In genomic region chr12:45727994-45728624, GRCh38 we compare ENCODE assay signal across 8 cellular contexts. TPM values are rescaled to one million over a fixed set of nuclear protein-coding genes. Genes with fewer than 3 reads are reported as not detected.
DNase-seq lines count a peak whose midpoint lies in the region; ATAC-seq and TF ChIP-seq lines count a peak whose summit lies in the region.

No MANE protein-coding gene starts in this region.

- H3K27ac ChIP-seq in heart right ventricle (peak overlapping the region; percentile 94 to 99 (median 98)), SU-DHL-6 (ENCODE audit: low read depth, low read length) (peak overlapping the region; percentile 97), psoas muscle (peak overlapping the region; percentile 97)

- H3K79me2 ChIP-seq in SU-DHL-6 (ENCODE audit: insufficient read depth, low read length) = peaks cover 70% of the 10 kb centered on the region

- no peaks in the 10 kb centered on the region for H3K27me3 ChIP-seq in heart right ventricle
- H3K27me3 ChIP-seq in SU-DHL-6 (ENCODE audit: low read length) = no peaks in the 10 kb centered on the region
- H3K27me3 ChIP-seq in psoas muscle (ENCODE audit: insufficient read depth in 3 of 3, low read length in 2 of 3) = no peaks in the 10 kb centered on the region

- H3F3A ChIP-seq in SU-DHL-6 (ENCODE audit: insufficient read depth) = peaks cover 19% of the 10 kb centered on the region

- WGBS in heart right ventricle, 2 donors = 0 to 1% methylated on average over 16 of the region's 16 CpGs
- 0 to 1% (median 1%) methylated on average over 16 of the region's 16 CpGs for WGBS in psoas muscle, 3 donors

- H3K4me2 ChIP-seq in SU-DHL-6 (ENCODE audit: low read depth, low read length, poor library complexity, severe bottlenecking) = peak overlapping the region; percentile 91

- DNase-seq in heart right ventricle (no peak), Right ventricle myocardium superior (no peak), fibroblast of pulmonary artery (ENCODE audit: low read depth) (no peak), psoas muscle (no peak), NCI-H2107 treated with DMSO at 0.1 percent for 48 hours (lab: John Stamatoyannopoulos, UW; ENCODE audit: unreplicated experiment) (no peak)
- no peak for DNase-seq in activated effector memory CD4-positive, alpha-beta T cell treated with Interleukin-2 at 50 U/mL for 16 hours

- H2AFZ ChIP-seq in SU-DHL-6 (ENCODE audit: low read depth, low read length, severe bottlenecking) = peak overlapping the region; percentile 57

- H3K4me3 ChIP-seq in heart right ventricle = peak overlapping the region; percentile 60 to 95 (median 86)
- H3K4me3 ChIP-seq in SU-DHL-6 (ENCODE audit: insufficient read depth, low read length, poor library complexity, severe bottlenecking) = peak overlapping the region; percentile 96
- peak overlapping the region; percentile 95 for H3K4me3 ChIP-seq in fibroblast of pulmonary artery (replicated peaks; ENCODE audit: low read depth, low read length)
- H3K4me3 ChIP-seq in psoas muscle = peak overlapping the region; percentile 91

- H3K9me3 ChIP-seq in heart right ventricle = no peaks in the 10 kb centered on the region
- no peaks in the 10 kb centered on the region for H3K9me3 ChIP-seq in SU-DHL-6 (ENCODE audit: insufficient read depth, low read length)
- H3K9me3 ChIP-seq in psoas muscle = no peaks in the 10 kb centered on the region

- no peaks in the 10 kb centered on the region for H3K36me3 ChIP-seq in heart right ventricle
- peaks cover 8% of the 10 kb centered on the region for H3K36me3 ChIP-seq in SU-DHL-6 (ENCODE audit: low read length)
- H3K36me3 ChIP-seq in psoas muscle (ENCODE audit: insufficient read depth in 1 of 2, low read depth in 1 of 2) = peaks cover 0 to 5% of the 10 kb centered on the region in 2 donors

- ATAC-seq in heart right ventricle (no peak), Right ventricle myocardium superior (ENCODE audit: poor library complexity) (no peak), psoas muscle (no peak), GM19463 (IDR thresholded peaks at IDR 0.05; ENCODE audit: unreplicated experiment) (no peak)

- no peak for TF ChIP-seq CTCF in heart right ventricle (IDR thresholded peaks at IDR 0.05)
- no peak for TF ChIP-seq CTCF in SU-DHL-6 (IDR thresholded peaks at IDR 0.05; ENCODE audit: insufficient read depth, low read length, poor library complexity, severe bottlenecking)
- TF ChIP-seq CTCF in fibroblast of pulmonary artery (IDR thresholded peaks at IDR 0.05; ENCODE audit: low read length, missing control alignments) = no peak
- TF ChIP-seq CTCF in psoas muscle (IDR thresholded peaks at IDR 0.05) = no peak

- H4K20me1 ChIP-seq in SU-DHL-6 (ENCODE audit: low read depth, low read length) = peaks cover 19% of the 10 kb centered on the region

- H3K4me1 ChIP-seq in heart right ventricle (peaks cover 2 to 51% (median 45%) of the 10 kb centered on the region in 9 donors), psoas muscle (peaks cover 45% of the 10 kb centered on the region)

- H3K9me2 ChIP-seq in SU-DHL-6 (replicated peaks; ENCODE audit: insufficient read depth, low read length) = no peaks in the 10 kb centered on the region

- peak overlapping the region; percentile 98 for H3K9ac ChIP-seq in SU-DHL-6 (ENCODE audit: low read length)

- intact Hi-C loops in heart right ventricle (cut with DNase I) = loop anchor here in 7 of 10 donors (1.0 to 10.0 kb wide), 8 partner anchors 181 to 513 kb away; partner anchors contain the start of genes SCAF11 (in 5 of the 7) and ANO6 (in 1 of the 7)
- intact Hi-C loops in Right ventricle myocardium superior (cut with DNase I) = no loop called here
- intact Hi-C loops in psoas muscle (cut with DNase I) = loop anchor here (5.0 to 10.0 kb wide), 8 partner anchors 56 to 513 kb away; partner anchors contain the start of genes ANO6 (in 1 of the 2) and SCAF11 (in 1 of the 2)

RNA-seq across cellular contexts. Expression of gene ARID2, which starts 1.4 kb away (rescaled TPM):
- total RNA-seq in heart right ventricle = 10 to 100 TPM; 13.4 to 28.8 (median 19.3) TPM
- 10 to 100 TPM in 1 of 2 donors, 1 to 10 TPM in 1; 3.0 to 13.1 TPM for polyA plus RNA-seq in heart right ventricle
- 14.3 TPM for total RNA-seq in Right ventricle myocardium superior
- total RNA-seq in psoas muscle = 10 to 100 TPM; 12.5 to 17.1 (median 13.9) TPM
- 1 to 10 TPM; 2.8 to 4.9 (median 3.3) TPM for polyA plus RNA-seq in psoas muscle
